Comparison of ENCODE assay signal across 8 cellular contexts in genomic region chr6:37695857-37696219, GRCh38. TPM values are rescaled to one million over a fixed set of nuclear protein-coding genes. Genes with fewer than 3 reads are reported as not detected.
DNase-seq lines count a peak whose midpoint lies in the region; ATAC-seq and TF ChIP-seq lines count a peak whose summit lies in the region.

No MANE protein-coding gene starts in this region.

- peak overlapping the region; percentile 81 for H3K4me3 Mint-ChIP-seq in Calu3 (ENCODE audit: low read depth, unreplicated experiment)

- no peaks in the 10 kb centered on the region for H3K9me3 ChIP-seq in Panc1 (ENCODE audit: control insufficient read depth, insufficient read depth, low read depth, low read length)
- H3K9me3 ChIP-seq in esophagus muscularis mucosa = no peaks in the 10 kb centered on the region

- H3K4me1 ChIP-seq in Panc1 (ENCODE audit: control insufficient read depth, insufficient read depth, low read length) = peaks cover 17% of the 10 kb centered on the region
- H3K4me1 ChIP-seq in esophagus muscularis mucosa = peaks cover 23 to 53% (median 44%) of the 10 kb centered on the region in 4 donors
- H3K4me1 ChIP-seq in rectal smooth muscle tissue (ENCODE audit: control insufficient read depth, insufficient read depth, low read length) = peaks cover 6% of the 10 kb centered on the region

- ATAC-seq in Panc1 = no peak
- ATAC-seq in HG03108 (IDR thresholded peaks at IDR 0.05; ENCODE audit: unreplicated experiment) = no peak
- ATAC-seq in HG03045 (IDR thresholded peaks at IDR 0.05; ENCODE audit: unreplicated experiment) = no peak

- no peak for TF ChIP-seq EP300 in esophagus muscularis mucosa (IDR thresholded peaks at IDR 0.05)

- H3K27ac Mint-ChIP-seq in Calu3 (ENCODE audit: unreplicated experiment) = no peak overlapping the region

- CTCF ChIA-PET in Calu3 (lab: Charles Lee) = no interaction called here
- CTCF ChIA-PET in Panc1 (lab: Charles Lee) = no interaction called here

- peak overlapping the region; percentile 68 to 80 for H3K4me3 ChIP-seq in Panc1 (ENCODE audit: low read depth in 2 of 2, low read length in 2 of 2)
- peak overlapping the region; percentile 70 to 81 (median 76) for H3K4me3 ChIP-seq in esophagus muscularis mucosa
- H3K4me3 ChIP-seq in rectal smooth muscle tissue (ENCODE audit: low read length) = peak overlapping the region; percentile 81

- WGBS in esophagus muscularis mucosa = 6% methylated on average over 19 of the region's 19 CpGs

- in situ Hi-C loops in Panc1 (cut with HindIII; ENCODE audit: low pct_unique_long_range_greater_than_20kb, low sequenced_read_pairs) = no loop called here

- peaks cover 39% of the 10 kb centered on the region for H3K36me3 Mint-ChIP-seq in Calu3 (ENCODE audit: insufficient read depth, unreplicated experiment)

- POLR2A ChIA-PET in Panc1 (lab: Charles Lee) = no interaction called here

- intact Hi-C loops in Calu3 (cut with micrococcal nuclease; ENCODE audit: unreplicated experiment) (loop anchor here (10.0 kb wide), 2 partner anchors 319 to 799 kb away; no protein-coding TSS in a partner anchor), Panc1 (cut with micrococcal nuclease; ENCODE audit: unreplicated experiment) (loop anchor here (10.0 kb wide), 1 partner anchor 131 kb away; no protein-coding TSS in a partner anchor), esophagus muscularis mucosa (cut with DNase I) (loop anchor here (10.0 kb wide), 1 partner anchor 321 kb away; no protein-coding TSS in a partner anchor)

- H3K9ac ChIP-seq in rectal smooth muscle tissue (ENCODE audit: low read length) = no peak overlapping the region

- peaks cover 74% of the 10 kb centered on the region for H3K27me3 Mint-ChIP-seq in Calu3 (ENCODE audit: unreplicated experiment)

- no peak for TF ChIP-seq POLR2A in esophagus muscularis mucosa (IDR thresholded peaks at IDR 0.05; ENCODE audit: low read depth)

- H3K27me3 ChIP-seq in Panc1 (ENCODE audit: control insufficient read depth, insufficient read depth, low read length) (0 out of 2 replicates have a peak, but pooled peaks cover 2% of the 10 kb centered on the region), esophagus muscularis mucosa (peaks cover 0 to 17% (median 2%) of the 10 kb centered on the region in 4 donors), rectal smooth muscle tissue (ENCODE audit: control insufficient read depth, insufficient read depth, low read length) (peaks cover 11% of the 10 kb centered on the region)

- H3K27ac ChIP-seq in Panc1 (ENCODE audit: low read length) (no peak overlapping the region), esophagus muscularis mucosa (replicated peaks in 1 of 4) (no peak overlapping the region), rectal smooth muscle tissue (ENCODE audit: low read depth, low read length) (no peak overlapping the region)

- BruUV-seq in Calu3 (replicated peaks; lab: Mats Ljungman, UMichigan) = no TSS peak
- BruUV-seq in Panc1 (replicated peaks; lab: Mats Ljungman, UMichigan) = no TSS peak

- H3K4me1 Mint-ChIP-seq in Calu3 (ENCODE audit: low read depth, unreplicated experiment) = peaks cover 25% of the 10 kb centered on the region

- H3K9me3 Mint-ChIP-seq in Calu3 (ENCODE audit: low read depth, unreplicated experiment) = no peaks in the 10 kb centered on the region

- DNase-seq in Calu3 (no peak), Panc1 (ENCODE audit: low read depth, low spot score) (no peak), esophagus muscularis mucosa (ENCODE audit: extremely low spot score) (no peak), NCI-H2081 treated with DMSO at 0.1 percent for 48 hours (lab: John Stamatoyannopoulos, UW) (no peak), COLO829 (ENCODE audit: low spot score) (no peak)

- H3K36me3 ChIP-seq in Panc1 (ENCODE audit: control insufficient read depth, insufficient read depth, low read length) (no peaks in the 10 kb centered on the region), esophagus muscularis mucosa (no peaks in the 10 kb centered on the region), rectal smooth muscle tissue (ENCODE audit: control insufficient read depth, insufficient read depth, low read length) (no peaks in the 10 kb centered on the region)

- TF ChIP-seq CTCF in Calu3 (IDR thresholded peaks at IDR 0.05; ENCODE audit: unreplicated experiment) (no peak), Panc1 (IDR thresholded peaks at IDR 0.05) (no peak), esophagus muscularis mucosa (IDR thresholded peaks at IDR 0.05) (no peak)

RNA-seq across cellular contexts. Expression of gene MDGA1, which starts 1.8 kb away (rescaled TPM):
- total RNA-seq in Calu3 (2022) (7.0 and 7.2 TPM in 2 replicates), Panc1 (2021; ENCODE audit: unreplicated experiment) (36.5 TPM), esophagus muscularis mucosa (1 to 10 TPM in 3 of 4 donors, under 1 TPM in 1; 0.83 to 6.5 (median 6.2) TPM)
- 13.6 TPM for polyA plus RNA-seq in Panc1 (2012; ENCODE audit: insufficient read length)
